8 cellular contexts compared by ENCODE assay signal in genomic region chr2:96531872-96532505, GRCh38. TPM values are rescaled to one million over a fixed set of nuclear protein-coding genes. Genes with fewer than 3 reads are reported as not detected.
DNase-seq lines count a peak whose midpoint lies in the region; ATAC-seq and TF ChIP-seq lines count a peak whose summit lies in the region.

No MANE protein-coding gene starts in this region.

- no peaks in the 10 kb centered on the region for H3K79me2 ChIP-seq in OCI-LY7 (ENCODE audit: insufficient read depth, low read depth, low read length)

- CTCF ChIA-PET in OCI-LY7 (lab: Charles Lee; ENCODE audit: unreplicated experiment), result interaction anchor here (0.6 kb wide), 1 partner anchor 20 kb away, joined by 3 read pairs; no protein-coding TSS in a partner anchor

- no peaks in the 10 kb centered on the region for H3K36me3 ChIP-seq in OCI-LY7 (ENCODE audit: insufficient read depth, low read length)

- ATAC-seq in HG03135 (IDR thresholded peaks at IDR 0.05; ENCODE audit: unreplicated experiment) (peak; percentile 24), left lobe of liver (peak; percentile 18)

- POLR2A ChIA-PET in OCI-LY7 (lab: Charles Lee), result no interaction called here

- no peak overlapping the region for H3K4me2 ChIP-seq in OCI-LY7 (ENCODE audit: low read length)

- H3K27ac ChIP-seq in OCI-LY7 (ENCODE audit: low read depth, low read length, poor library complexity, severe bottlenecking), result no peak overlapping the region

- no peaks in the 10 kb centered on the region for H3K9me3 Mint-ChIP-seq in dendritic cell treated with granulocyte-macrophage colony-stimulating factor and Interleukin-4, amounts not matched to agents 40 ng/mL and 50 ng/mL, for 4 days

- H3K4me3 ChIP-seq in OCI-LY7 (ENCODE audit: low read depth, low read length, poor library complexity, severe bottlenecking), result no peak overlapping the region

- no peaks in the 10 kb centered on the region for H4K20me1 ChIP-seq in OCI-LY7 (ENCODE audit: insufficient read depth, low read length)

- H2AFZ ChIP-seq in OCI-LY7 (ENCODE audit: low read length), result no peak overlapping the region

- peak overlapping the region; percentile 89 for H3K27ac Mint-ChIP-seq in dendritic cell treated with granulocyte-macrophage colony-stimulating factor and Interleukin-4, amounts not matched to agents 40 ng/mL and 50 ng/mL, for 4 days

- peaks cover 5% of the 10 kb centered on the region for H3K4me1 ChIP-seq in OCI-LY7 (ENCODE audit: insufficient read depth, low read length, poor library complexity, severe bottlenecking)

- intact Hi-C loops in dendritic cell treated with granulocyte-macrophage colony-stimulating factor and Interleukin-4, amounts not matched to agents 40 ng/mL and 50 ng/mL, for 4 days (cut with micrococcal nuclease), result loop anchor here (2.0 kb wide), 1 partner anchor 45 kb away; no protein-coding TSS in a partner anchor
- intact Hi-C loops in OCI-LY7 (cut with micrococcal nuclease; ENCODE audit: unreplicated experiment), result no loop called here

- no peak for TF ChIP-seq CTCF in OCI-LY7 (conservative IDR thresholded peaks at IDR 0.05; ENCODE audit: low read length)

- H3K27me3 Mint-ChIP-seq in dendritic cell treated with granulocyte-macrophage colony-stimulating factor and Interleukin-4, amounts not matched to agents 40 ng/mL and 50 ng/mL, for 4 days, result peaks cover 14% of the 10 kb centered on the region

- H3K9me2 ChIP-seq in OCI-LY7 (ENCODE audit: insufficient read depth, low read length), result no peaks in the 10 kb centered on the region

- peak overlapping the region; percentile 70 for H3K4me3 Mint-ChIP-seq in dendritic cell treated with granulocyte-macrophage colony-stimulating factor and Interleukin-4, amounts not matched to agents 40 ng/mL and 50 ng/mL, for 4 days

- H3K9me3 ChIP-seq in OCI-LY7 (ENCODE audit: low read length), result no peaks in the 10 kb centered on the region

- H3K4me1 Mint-ChIP-seq in dendritic cell treated with granulocyte-macrophage colony-stimulating factor and Interleukin-4, amounts not matched to agents 40 ng/mL and 50 ng/mL, for 4 days (ENCODE audit: low read depth), result peaks cover 83% of the 10 kb centered on the region

- peaks cover 2% of the 10 kb centered on the region for H3K36me3 Mint-ChIP-seq in dendritic cell treated with granulocyte-macrophage colony-stimulating factor and Interleukin-4, amounts not matched to agents 40 ng/mL and 50 ng/mL, for 4 days (ENCODE audit: low read depth)

- DNase-seq in ELR (ENCODE audit: low read depth), result peak; percentile 100
- peak; percentile 94 to 95 for DNase-seq in NCI-H524 (lab: John Stamatoyannopoulos, UW)
- peak; percentile 89 to 91 for DNase-seq in activated CD4-positive, alpha-beta T cell treated with anti-CD3 and anti-CD28 coated beads, Interleukin-2, amount 50 U/mL, for 4 hours
- no peak for DNase-seq in left lobe of liver (ENCODE audit: low spot score)
- peak; percentile 91 for DNase-seq in stimulated activated CD4-positive, alpha-beta T cell treated with anti-CD3 and anti-CD28 coated beads, Interleukin-1b, Interleukin-23, amount 100 ng/mL, for 48 hours
- no peak for DNase-seq in OCI-LY7 (ENCODE audit: low spot score)

- no TSS peak for BruUV-seq in OCI-LY7 (replicated peaks; lab: Mats Ljungman, UMichigan)

RNA-seq across cellular contexts. Expression of gene ARID5A, which starts 4.6 kb away (rescaled TPM):
- total RNA-seq in left lobe of liver (18.9 TPM), OCI-LY7 (2022) (5.7 and 6.0 TPM in 2 replicates)
- total RNA-seq in OCI-LY7 (2014; rRNA removed; shearing (Covaris generic)), result 4.4 and 6.0 TPM in 2 replicates

RNA-seq across cellular contexts. Expression of gene NEURL3, which starts 26.8 kb away (rescaled TPM):
- total RNA-seq in left lobe of liver, result 0.43 TPM
- not detected in 2 replicates for total RNA-seq in OCI-LY7 (2014; rRNA removed; shearing (Covaris generic))
- not detected in 2 replicates for total RNA-seq in OCI-LY7 (2022)

Comparison
In these comparisons a context has a peak if more than half of its experiments do, and no peak if none do; other contexts are left out.
1. DNase-seq: peak in ELR (single experiment), NCI-H524 (2 of 2), activated CD4-positive, alpha-beta T cell treated with anti-CD3 and anti-CD28 coated beads, Interleukin-2, amount 50 U/mL, for 4 hours (2 of 2) and stimulated activated CD4-positive, alpha-beta T cell treated with anti-CD3 and anti-CD28 coated beads, Interleukin-1b, Interleukin-23, amount 100 ng/mL, for 48 hours (single experiment); none in left lobe of liver (single experiment) and OCI-LY7 (single experiment).